8 cellular contexts compared by ENCODE assay signal in the genomic region with DNA sequence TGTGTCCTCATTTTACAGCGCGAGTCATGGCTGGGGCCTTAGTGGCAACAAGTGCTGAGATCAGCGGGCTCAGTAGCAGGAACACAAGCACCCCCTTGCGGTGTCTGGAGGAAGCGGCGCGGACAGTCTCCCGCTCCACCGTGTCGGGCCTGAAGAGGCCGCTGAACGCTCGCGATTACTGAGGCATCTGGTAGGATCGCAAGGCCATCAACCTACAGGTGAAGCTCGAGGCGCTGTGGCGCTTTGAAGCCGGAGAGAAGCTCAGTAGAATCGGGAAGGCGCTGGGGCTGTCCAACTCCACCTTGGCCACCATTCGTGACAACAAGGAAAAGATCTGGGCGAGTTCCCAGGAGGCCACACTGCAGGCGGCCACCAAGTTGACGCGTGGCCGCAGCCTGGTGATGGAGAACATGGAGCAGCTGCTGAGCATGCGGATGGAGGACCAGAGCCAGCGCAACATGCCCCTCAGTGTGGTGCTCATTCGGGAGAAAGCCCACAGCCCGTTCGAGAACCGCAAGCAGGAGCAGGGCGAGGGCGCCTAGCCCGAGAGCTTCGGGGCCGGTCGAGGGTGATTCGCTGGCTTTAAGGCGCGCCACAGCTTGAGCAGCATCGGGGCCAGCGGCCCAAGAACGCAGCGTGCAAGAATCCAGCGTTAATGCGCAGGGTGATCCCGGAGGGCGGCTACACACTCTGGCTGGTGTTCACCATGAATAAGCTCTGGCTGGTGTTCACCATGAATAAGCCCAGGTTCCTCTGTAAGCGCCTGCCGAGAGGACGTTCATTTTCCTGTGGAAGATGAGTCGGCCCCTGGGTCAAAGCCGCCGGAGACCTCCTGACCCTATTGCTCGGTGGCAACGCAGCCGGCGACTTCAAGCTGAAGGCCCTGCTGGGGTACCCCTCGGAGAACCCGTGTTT. TPM values are rescaled to one million over a fixed set of nuclear protein-coding genes. Genes with fewer than 3 reads are reported as not detected.
A peak's percentile ranks its signal among the peaks of the same experiment; 100 is the strongest.
DNase-seq lines count a peak whose midpoint lies in the region; ATAC-seq and TF ChIP-seq lines count a peak whose summit lies in the region.

No MANE protein-coding gene starts in this region.

- H3K4me3 Mint-ChIP-seq in CD4-positive, alpha-beta T cell: peak overlapping the region; percentile 59
- H3K4me3 Mint-ChIP-seq in WTC11: no peak overlapping the region

- ATAC-seq in CD4-positive, alpha-beta T cell (ENCODE audit: poor library complexity): peak; percentile 100
- ATAC-seq in WTC11: peak; percentile 97

- H3K9me3 Mint-ChIP-seq in CD4-positive, alpha-beta T cell: no peaks in the 10 kb centered on the region
- no peaks in the 10 kb centered on the region for H3K9me3 Mint-ChIP-seq in WTC11

- intact Hi-C loops in CD4-positive, alpha-beta T cell (cut with DNase I, micrococcal nuclease): loop anchor here (1.0 kb wide), 2 partner anchors 62 to 67 kb away; a partner anchor contains a TSS
- intact Hi-C loops in lower leg skin (cut with DNase I; ENCODE audit: low total_unique reads): no loop called here

- WGBS in lower leg skin, 2 donors: 78 to 80% methylated on average over 55 to 57 of the region's 62 CpGs

- H3K9me3 ChIP-seq in CD4-positive, alpha-beta T cell (ENCODE audit: control insufficient read depth, low read length): no peaks in the 10 kb centered on the region

- POLR2A ChIA-PET in CD4-positive, alpha-beta T cell (lab: Charles Lee): interaction anchor here (1.0 to 1.9 kb wide), 4 partner anchors 19 to 68 kb away, joined by 4 to 19 read pairs (median 8); a partner anchor contains a TSS
- POLR2A ChIA-PET in HEK293T (lab: Yijun Ruan, JAX) (interaction anchor here (0.6 to 2.2 kb wide), 6 partner anchors 23 to 194 kb away, joined by 3 to 21 read pairs (median 10); a partner anchor contains a TSS), WTC11 (lab: Charles Lee) (interaction anchor here (0.7 to 2.0 kb wide), 3 partner anchors 19 to 62 kb away, joined by 3 to 9 read pairs (median 8); a partner anchor contains a TSS)

- H3K4me3 ChIP-seq in choroid plexus epithelial cell (ENCODE audit: low read depth, low read length): no peak overlapping the region
- H3K4me3 ChIP-seq in lower leg skin (ENCODE audit: low read depth, poor library complexity, severe bottlenecking): no peak overlapping the region

- peak; percentile 85 to 92 (median 88) for DNase-seq in CD4-positive, alpha-beta T cell
- DNase-seq in HEK293T (ENCODE audit: extremely low spot score): peak; percentile 85
- peak; percentile 97 for DNase-seq in WTC11 (ENCODE audit: low spot score)
- DNase-seq in choroid plexus epithelial cell (ENCODE audit: low read depth): peak; percentile 94
- peak; percentile 78 to 96 for DNase-seq in lower leg skin (ENCODE audit: low spot score in 2 of 2)
- DNase-seq in stimulated activated CD4-positive, alpha-beta T cell treated with anti-CD3 and anti-CD28 coated beads, TNF-alpha, amount 100 ng/mL, for 24 hours (ENCODE audit: low read depth in 3 of 3): peak; percentile 80 to 90 (median 80)
- no peak for DNase-seq in NCI-H146 treated with DMSO at 0.1 percent for 48 hours (lab: John Stamatoyannopoulos, UW; ENCODE audit: unreplicated experiment)
- no peak for DNase-seq in HK-2 (ENCODE audit: unreplicated experiment)

- peaks cover 17% of the 10 kb centered on the region for H3K36me3 Mint-ChIP-seq in CD4-positive, alpha-beta T cell (ENCODE audit: low read depth)
- peaks cover 14% of the 10 kb centered on the region for H3K36me3 Mint-ChIP-seq in WTC11

- peak overlapping the region; percentile 77 for H3K27ac Mint-ChIP-seq in CD4-positive, alpha-beta T cell
- peak overlapping the region; percentile 91 for H3K27ac Mint-ChIP-seq in WTC11

- CTCF ChIA-PET in CD4-positive, alpha-beta T cell (lab: Charles Lee): interaction anchor here (0.6 to 3.4 kb wide), 7 partner anchors 20 to 219 kb away, joined by 3 to 60 read pairs (median 9); a partner anchor contains a TSS
- CTCF ChIA-PET in HEK293T (lab: Yijun Ruan, JAX) (interaction anchor here (1.0 to 1.9 kb wide), 2 partner anchors 60 to 62 kb away, joined by 3 to 8 read pairs; a partner anchor contains a TSS), WTC11 (lab: Charles Lee) (interaction anchor here (0.6 to 5.0 kb wide), 18 partner anchors 9 to 262 kb away, joined by 3 to 33 read pairs (median 6); a partner anchor contains a TSS)

- H3K27me3 ChIP-seq in CD4-positive, alpha-beta T cell (ENCODE audit: control insufficient read depth, insufficient read depth, low read length): no peaks in the 10 kb centered on the region

- no peaks in the 10 kb centered on the region for H3K27me3 Mint-ChIP-seq in CD4-positive, alpha-beta T cell
- H3K27me3 Mint-ChIP-seq in WTC11 (ENCODE audit: low read depth): no peaks in the 10 kb centered on the region

- H3K4me1 Mint-ChIP-seq in CD4-positive, alpha-beta T cell (ENCODE audit: low read depth): peaks cover 26% of the 10 kb centered on the region
- peaks cover 7% of the 10 kb centered on the region for H3K4me1 Mint-ChIP-seq in WTC11

- TF ChIP-seq CTCF in CD4-positive, alpha-beta T cell (IDR thresholded peaks at IDR 0.05): peak; percentile 93
- TF ChIP-seq CTCF in WTC11 (IDR thresholded peaks at IDR 0.05) (peak; percentile 90), choroid plexus epithelial cell (conservative IDR thresholded peaks at IDR 0.05; ENCODE audit: low read depth, low read length) (peak; percentile 96), lower leg skin (IDR thresholded peaks at IDR 0.05) (peak in 1 of 3 donors; percentile 66)

- no peak for TF ChIP-seq POLR2A in lower leg skin (IDR thresholded peaks at IDR 0.05)

- H3K27ac ChIP-seq in CD4-positive, alpha-beta T cell (ENCODE audit: low read depth, low read length): peak overlapping the region; percentile 35

TF ChIP-seq in HEK293T, 16 proteins besides CTCF, POLR2A, EP300 and RAD21:
- no peak for TF ChIP-seq HDGF (IDR thresholded peaks at IDR 0.05; ENCODE audit: borderline replicate concordance)
- TF ChIP-seq L3MBTL2 (conservative IDR thresholded peaks at IDR 0.05): peak; percentile 63

TF ChIP-seq in WTC11, 78 proteins besides CTCF, POLR2A, EP300 and RAD21 (continues in another document):
- TF ChIP-seq, protein P1, sequence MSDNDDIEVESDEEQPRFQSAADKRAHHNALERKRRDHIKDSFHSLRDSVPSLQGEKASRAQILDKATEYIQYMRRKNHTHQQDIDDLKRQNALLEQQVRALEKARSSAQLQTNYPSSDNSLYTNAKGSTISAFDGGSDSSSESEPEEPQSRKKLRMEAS (CRISPR knock-in tag; IDR thresholded peaks at IDR 0.05): peak; percentile 82
- TF ChIP-seq, protein P2, sequence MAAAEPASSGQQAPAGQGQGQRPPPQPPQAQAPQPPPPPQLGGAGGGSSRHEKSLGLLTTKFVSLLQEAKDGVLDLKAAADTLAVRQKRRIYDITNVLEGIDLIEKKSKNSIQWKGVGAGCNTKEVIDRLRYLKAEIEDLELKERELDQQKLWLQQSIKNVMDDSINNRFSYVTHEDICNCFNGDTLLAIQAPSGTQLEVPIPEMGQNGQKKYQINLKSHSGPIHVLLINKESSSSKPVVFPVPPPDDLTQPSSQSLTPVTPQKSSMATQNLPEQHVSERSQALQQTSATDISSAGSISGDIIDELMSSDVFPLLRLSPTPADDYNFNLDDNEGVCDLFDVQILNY (CRISPR knock-in tag; IDR thresholded peaks at IDR 0.05): peak; percentile 54; the same call in 1 of the 2 replicates
- TF ChIP-seq ZNF121 (CRISPR knock-in tag; IDR thresholded peaks at IDR 0.05) (no peak), ZNF232 (CRISPR knock-in tag; IDR thresholded peaks at IDR 0.05) (0 out of 2 replicates have a peak, but pooled peaks have one; percentile 23), NFYB (CRISPR knock-in tag; conservative IDR thresholded peaks at IDR 0.05; ENCODE audit: low read depth) (0 out of 2 replicates have a peak, but pooled peaks have one; percentile 13)
- TF ChIP-seq, protein P3, sequence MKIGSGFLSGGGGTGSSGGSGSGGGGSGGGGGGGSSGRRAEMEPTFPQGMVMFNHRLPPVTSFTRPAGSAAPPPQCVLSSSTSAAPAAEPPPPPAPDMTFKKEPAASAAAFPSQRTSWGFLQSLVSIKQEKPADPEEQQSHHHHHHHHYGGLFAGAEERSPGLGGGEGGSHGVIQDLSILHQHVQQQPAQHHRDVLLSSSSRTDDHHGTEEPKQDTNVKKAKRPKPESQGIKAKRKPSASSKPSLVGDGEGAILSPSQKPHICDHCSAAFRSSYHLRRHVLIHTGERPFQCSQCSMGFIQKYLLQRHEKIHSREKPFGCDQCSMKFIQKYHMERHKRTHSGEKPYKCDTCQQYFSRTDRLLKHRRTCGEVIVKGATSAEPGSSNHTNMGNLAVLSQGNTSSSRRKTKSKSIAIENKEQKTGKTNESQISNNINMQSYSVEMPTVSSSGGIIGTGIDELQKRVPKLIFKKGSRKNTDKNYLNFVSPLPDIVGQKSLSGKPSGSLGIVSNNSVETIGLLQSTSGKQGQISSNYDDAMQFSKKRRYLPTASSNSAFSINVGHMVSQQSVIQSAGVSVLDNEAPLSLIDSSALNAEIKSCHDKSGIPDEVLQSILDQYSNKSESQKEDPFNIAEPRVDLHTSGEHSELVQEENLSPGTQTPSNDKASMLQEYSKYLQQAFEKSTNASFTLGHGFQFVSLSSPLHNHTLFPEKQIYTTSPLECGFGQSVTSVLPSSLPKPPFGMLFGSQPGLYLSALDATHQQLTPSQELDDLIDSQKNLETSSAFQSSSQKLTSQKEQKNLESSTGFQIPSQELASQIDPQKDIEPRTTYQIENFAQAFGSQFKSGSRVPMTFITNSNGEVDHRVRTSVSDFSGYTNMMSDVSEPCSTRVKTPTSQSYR (CRISPR knock-in tag; IDR thresholded peaks at IDR 0.05): peak; percentile 37; the same call in 1 of the 2 replicates

RNA-seq across cellular contexts. Expression of a gene that starts 8.3 kb away (rescaled TPM):
- total RNA-seq in CD4-positive, alpha-beta T cell: 10 to 100 TPM; 21.0 to 21.1 TPM
- 22.2 to 26.2 TPM (median 23.9 TPM) in 3 replicates for total RNA-seq in WTC11 (2021)
- 10 to 100 TPM; 14.8 to 34.7 (median 27.6) TPM for total RNA-seq in lower leg skin

RNA-seq across cellular contexts. Expression of a gene that starts 23.1 kb away (rescaled TPM):
- total RNA-seq in CD4-positive, alpha-beta T cell: 10 to 100 TPM; 29.0 to 31.0 TPM
- total RNA-seq in WTC11 (2021) (93.7 to 105 TPM (median 97.1 TPM) in 3 replicates), lower leg skin (10 to 100 TPM; 14.8 to 37.0 (median 23.6) TPM)

RNA-seq across cellular contexts. Expression of a gene that starts 26.6 kb away (rescaled TPM):
- total RNA-seq in CD4-positive, alpha-beta T cell: 10 to 100 TPM; 60.5 to 62.4 TPM
- total RNA-seq in WTC11 (2021): 109 to 126 TPM (median 119 TPM) in 3 replicates
- total RNA-seq in lower leg skin: 100 to 1,000 TPM; 104 to 129 (median 118) TPM

RNA-seq across cellular contexts. Expression of a gene that starts 37.6 kb away (rescaled TPM):
- 100 to 1,000 TPM; 549 to 553 TPM for total RNA-seq in CD4-positive, alpha-beta T cell
- total RNA-seq in WTC11 (2021): 1,095 to 1,221 TPM (median 1,108 TPM) in 3 replicates
- total RNA-seq in lower leg skin: 100 to 1,000 TPM; 225 to 412 (median 265) TPM

Comparison
In these comparisons a context has a peak if more than half of its experiments do, and no peak if none do; other contexts are left out.
1. DNase-seq: peak in CD4-positive, alpha-beta T cell (10 of 10), HEK293T (single experiment), WTC11 (single experiment), choroid plexus epithelial cell (single experiment), lower leg skin (2 of 2) and stimulated activated CD4-positive, alpha-beta T cell treated with anti-CD3 and anti-CD28 coated beads, TNF-alpha, amount 100 ng/mL, for 24 hours (3 of 3); none in NCI-H146 treated with DMSO at 0.1 percent for 48 hours (single experiment) and HK-2 (single experiment).